Comparison of ENCODE assay signal across 15 cellular contexts in genomic region chr22:19622061-19622441, GRCh38.
DNase-seq lines count a peak whose midpoint lies in the region; ATAC-seq lines count a peak whose summit lies in the region.
"Had no signal": no experiment of that assay in that cellular context is flagged by ENCODE, and none has a peak within 500 bp of the region (broad histone marks: within the 10 kb centered on the region; RNA-seq: fewer than 3 reads in every experiment).

No MANE protein-coding gene starts in this region.

- DNase-seq in stimulated activated naive CD8-positive, alpha-beta T cell treated with anti-CD3 and anti-CD28 coated beads, Interleukin-15, amount 100 ng/mL, for 72 hours = no peak
- DNase-seq in stimulated activated naive CD8-positive, alpha-beta T cell treated with anti-CD3 and anti-CD28 coated beads, Interleukin-15, Interleukin-2, amounts not matched to agents 100 U/mL and 50 U/mL, for 24 hours = no peak
- peak; percentile 80 for DNase-seq in NAMALWA (ENCODE audit: low spot score)
- DNase-seq in left kidney (ENCODE audit: low read depth, low spot score) = peak; percentile 69
- DNase-seq in NCI-H1694 treated with DMSO at 0.1 percent for 48 hours (lab: John Stamatoyannopoulos, UW) = no peak
- DNase-seq in dedifferentiated amniotic fluid mesenchymal stem cell (ENCODE audit: extremely low spot score) = no peak
- no peak for DNase-seq in occipital lobe (lab: John Stamatoyannopoulos, UW)
- DNase-seq: activated CD4-positive, alpha-beta T cell treated with anti-CD3 and anti-CD28 coated beads for 36 hours; activated gamma-delta T cell treated with Interleukin-2 at 50 U/mL for 16 hours; cortex of kidney; foreskin fibroblast; MG63; stimulated activated CD4-positive, alpha-beta T cell treated with anti-CD3 and anti-CD28 coated beads, Interleukin-4, amount 100 ng/mL, for 24 hours had no signal

- H3K27me3 Mint-ChIP-seq in stimulated activated naive CD8-positive, alpha-beta T cell treated with anti-CD3 and anti-CD28 coated beads, Interleukin-15, amount 100 ng/mL, for 72 hours = no peaks in the 10 kb centered on the region
- H3K27me3 Mint-ChIP-seq: activated CD4-positive, alpha-beta T cell treated with anti-CD3 and anti-CD28 coated beads for 36 hours had no signal

- ATAC-seq in stimulated activated naive CD8-positive, alpha-beta T cell treated with anti-CD3 and anti-CD28 coated beads, Interleukin-15, amount 100 ng/mL, for 72 hours = no peak
- ATAC-seq in stimulated activated naive CD8-positive, alpha-beta T cell treated with anti-CD3 and anti-CD28 coated beads, Interleukin-15, Interleukin-2, amounts not matched to agents 100 U/mL and 50 U/mL, for 24 hours = no peak
- ATAC-seq in GM18867 (IDR thresholded peaks at IDR 0.05; ENCODE audit: unreplicated experiment) = no peak
- ATAC-seq: activated CD4-positive, alpha-beta T cell treated with anti-CD3 and anti-CD28 coated beads for 36 hours; HCT116 had no signal

- no peak overlapping the region for H3K4me3 Mint-ChIP-seq in stimulated activated naive CD8-positive, alpha-beta T cell treated with anti-CD3 and anti-CD28 coated beads, Interleukin-15, amount 100 ng/mL, for 72 hours
- H3K4me3 Mint-ChIP-seq: activated CD4-positive, alpha-beta T cell treated with anti-CD3 and anti-CD28 coated beads for 36 hours had no signal

- no peaks in the 10 kb centered on the region for H3K9me3 Mint-ChIP-seq in stimulated activated naive CD8-positive, alpha-beta T cell treated with anti-CD3 and anti-CD28 coated beads, Interleukin-15, amount 100 ng/mL, for 72 hours

- peaks cover 26% of the 10 kb centered on the region for H3K4me1 Mint-ChIP-seq in stimulated activated naive CD8-positive, alpha-beta T cell treated with anti-CD3 and anti-CD28 coated beads, Interleukin-15, amount 100 ng/mL, for 72 hours

- H3K27ac Mint-ChIP-seq in stimulated activated naive CD8-positive, alpha-beta T cell treated with anti-CD3 and anti-CD28 coated beads, Interleukin-15, amount 100 ng/mL, for 72 hours = peak overlapping the region; percentile 27 to 69
- H3K27ac Mint-ChIP-seq: activated CD4-positive, alpha-beta T cell treated with anti-CD3 and anti-CD28 coated beads for 36 hours had no signal

Comparison
In these comparisons a context has a peak if more than half of its experiments do, and no peak if none do; other contexts are left out.
1. DNase-seq: peak in NAMALWA (single experiment) and left kidney (single experiment); none in stimulated activated naive CD8-positive, alpha-beta T cell treated with anti-CD3 and anti-CD28 coated beads, Interleukin-15, amount 100 ng/mL, for 72 hours (0 of 2), stimulated activated naive CD8-positive, alpha-beta T cell treated with anti-CD3 and anti-CD28 coated beads, Interleukin-15, Interleukin-2, amounts not matched to agents 100 U/mL and 50 U/mL, for 24 hours (single experiment), NCI-H1694 treated with DMSO at 0.1 percent for 48 hours (single experiment), dedifferentiated amniotic fluid mesenchymal stem cell (single experiment) and occipital lobe (single experiment).